In the genomic region with DNA sequence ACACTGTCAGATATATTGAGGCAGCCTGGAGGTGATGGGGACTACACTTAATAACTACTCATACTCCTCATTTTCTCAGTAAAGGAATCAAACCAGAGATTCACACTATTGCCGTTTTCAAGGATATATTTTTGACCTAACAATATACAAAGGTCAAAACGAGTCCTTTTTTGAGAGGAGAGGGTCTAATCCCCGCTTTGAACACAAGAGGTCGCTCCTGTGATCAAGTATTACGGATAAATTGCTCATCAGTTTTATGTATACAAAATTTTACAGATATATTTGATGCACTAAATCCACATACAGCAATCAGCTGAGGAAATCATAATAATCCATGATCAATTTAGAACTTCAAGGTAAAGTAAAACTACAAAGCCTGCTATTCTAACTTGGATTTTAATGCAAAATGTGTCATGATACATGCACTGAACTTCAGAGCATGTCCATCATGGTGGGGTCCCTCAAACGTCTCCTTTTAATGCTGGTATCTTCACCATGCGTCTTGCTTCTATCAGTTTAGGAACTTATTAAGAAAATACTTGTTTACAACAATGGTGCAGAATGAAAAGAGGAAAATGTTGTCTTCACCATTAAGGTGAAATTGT, we compare ENCODE assay signal across 9 cellular contexts. TPM values are rescaled to one million over a fixed set of nuclear protein-coding genes. Genes with fewer than 3 reads are reported as not detected.
DNase-seq lines count a peak whose midpoint lies in the region; ATAC-seq, FAIRE-seq and TF ChIP-seq lines count a peak whose summit lies in the region.
"Had no signal": no experiment of that assay in that cellular context is flagged by ENCODE, and none has a peak within 500 bp of the region (broad histone marks: within the 10 kb centered on the region; RNA-seq: fewer than 3 reads in every experiment).

No MANE protein-coding gene starts in this region.

- TF ChIP-seq CTCF in AG04450 (IDR thresholded peaks at IDR 0.05; ENCODE audit: low read depth, low read length): peak; percentile 51

- peaks cover 5% of the 10 kb centered on the region; the same call in 1 of the 2 replicates for H3K9me3 ChIP-seq in AG04450 (ENCODE audit: control insufficient read depth, insufficient read depth, low read length)

- POLR2A ChIA-PET in AG04450 (lab: Yijun Ruan, JAX): no interaction called here

- no peak overlapping the region for H3K27ac ChIP-seq in AG04450 (ENCODE audit: low read depth, low read length)

- no peak for ATAC-seq in HG02885 (IDR thresholded peaks at IDR 0.05; ENCODE audit: poor library complexity, unreplicated experiment)

- H3K27me3 ChIP-seq in AG04450 (ENCODE audit: control insufficient read depth, insufficient read depth, low read length): peaks cover 47% of the 10 kb centered on the region

- H3K4me3 ChIP-seq in AG04450 (ENCODE audit: low read depth, low read length): no peak overlapping the region

- FAIRE-seq in GM18507 (lab: Jason Lieb, UNC): peak; percentile 42

- DNase-seq in AG04450 (ENCODE audit: low read depth, low spot score): no peak
- DNase-seq in GM18507 (ENCODE audit: extremely low spot score, insufficient read length, low read depth): no peak
- peak; percentile 61 for DNase-seq in OCI-M1 (lab: John Stamatoyannopoulos, UW)
- DNase-seq in glomerular visceral epithelial cell (ENCODE audit: extremely low spot score): peak; percentile 63
- DNase-seq in amygdala (lab: John Stamatoyannopoulos, UW): no peak
- DNase-seq in Ammon's horn (ENCODE audit: low spot score): no peak
- no peak for DNase-seq in posterior cingulate gyrus
- DNase-seq: activated T-cell treated with anti-CD3 and anti-CD28 coated beads for 4 hours had no signal

- intact Hi-C loops in posterior cingulate gyrus (cut with DNase I): loop anchor here (10.0 kb wide), 1 partner anchor 416 kb away; no protein-coding TSS in a partner anchor

- CTCF ChIA-PET in AG04450 (lab: Charles Lee): interaction anchor here (1.3 to 1.5 kb wide), 2 partner anchors 19 to 976 kb away, joined by 3 to 4 read pairs; no protein-coding TSS in a partner anchor

RNA-seq across cellular contexts. Expression of a gene that starts 2.5 kb away (rescaled TPM):
- not detected in 2 replicates for polyA plus RNA-seq in AG04450 (2011; rRNA removed)
- polyA minus RNA-seq in AG04450 (2011; rRNA and poly(A)+ RNA removed): not detected in 2 replicates

Comparison
In these comparisons a context has a peak if more than half of its experiments do, and no peak if none do; other contexts are left out.
1. DNase-seq: peak in OCI-M1 (single experiment) and glomerular visceral epithelial cell (single experiment); none in AG04450 (single experiment), GM18507 (single experiment), amygdala (0 of 56), Ammon's horn (single experiment) and posterior cingulate gyrus (0 of 10).